In genomic region chr14:32327255-32327961, GRCh38 we compare ENCODE assay signal across 11 cellular contexts.
"Had no signal": no experiment of that assay in that cellular context is flagged by ENCODE, and none has a peak within 500 bp of the region (broad histone marks: within the 10 kb centered on the region; RNA-seq: fewer than 3 reads in every experiment).

No MANE protein-coding gene starts in this region.

- H3K4me3 ChIP-seq: cardiac muscle cell, heart right ventricle, prostate gland, sigmoid colon, testis, upper lobe of right lung had no signal

- DNase-seq: activated effector memory CD4-positive, alpha-beta T cell treated with Interleukin-2 at 50 U/mL for 16 hours; heart right ventricle; sigmoid colon; stimulated activated CD4-positive, alpha-beta T cell treated with anti-CD3 and anti-CD28 coated beads, Interleukin-2, amount 100 ng/mL, for 24 hours; stimulated activated naive CD4-positive, alpha-beta T cell; T1000; testis; upper lobe of right lung had no signal

- H3K9me3 ChIP-seq: prostate gland, sigmoid colon, testis, upper lobe of right lung had no signal

- H3K27me3 ChIP-seq: cardiac muscle cell, heart right ventricle, sigmoid colon, testis, upper lobe of right lung had no signal

- H3K36me3 ChIP-seq: cardiac muscle cell, heart right ventricle, prostate gland, sigmoid colon, upper lobe of right lung had no signal

- ATAC-seq: upper lobe of right lung had no signal

- H3K4me1 ChIP-seq: prostate gland, sigmoid colon, testis, upper lobe of right lung had no signal

- H3K27ac ChIP-seq: cardiac muscle cell, heart right ventricle, prostate gland, sigmoid colon, testis, upper lobe of right lung, VCaP had no signal
